ENCODE assay signal across 11 cellular contexts in genomic region chr13:52411629-52412028, GRCh38. TPM values are rescaled to one million over a fixed set of nuclear protein-coding genes. Genes with fewer than 3 reads are reported as not detected.
DNase-seq lines count a peak whose midpoint lies in the region; ATAC-seq and TF ChIP-seq lines count a peak whose summit lies in the region.
"Had no signal": no experiment of that assay in that cellular context is flagged by ENCODE, and none has a peak within 500 bp of the region (broad histone marks: within the 10 kb centered on the region; RNA-seq: fewer than 3 reads in every experiment).

No MANE protein-coding gene starts in this region.

- intact Hi-C loops in right lobe of liver (cut with DNase I) (no loop called here), heart left ventricle (cut with DNase I) (no loop called here)

- H3K4me1 ChIP-seq in OCI-LY3 (ENCODE audit: low read length) (peaks cover 14% of the 10 kb centered on the region), right lobe of liver (peaks cover 0 to 13% (median 0%) of the 10 kb centered on the region in 4 donors), heart left ventricle (peaks cover 0 to 8% (median under 1%) of the 10 kb centered on the region in 12 donors)

- peak; percentile 96 for ATAC-seq in GM18870 (IDR thresholded peaks at IDR 0.05; ENCODE audit: unreplicated experiment)
- ATAC-seq in HG02623 (IDR thresholded peaks at IDR 0.05; ENCODE audit: unreplicated experiment) = peak; percentile 89
- ATAC-seq in right lobe of liver = peak; percentile 83 to 97 (median 88)
- no peak for ATAC-seq in heart left ventricle

- H3K27me3 ChIP-seq in OCI-LY3 (ENCODE audit: low read depth, low read length) (no peaks in the 10 kb centered on the region), right lobe of liver (no peaks in the 10 kb centered on the region), heart left ventricle (no peaks in the 10 kb centered on the region)

- H3K36me3 ChIP-seq in OCI-LY3 (replicated peaks; ENCODE audit: low read depth, low read length) = peaks cover 33% of the 10 kb centered on the region
- H3K36me3 ChIP-seq in right lobe of liver = peaks cover 0 to 25% (median 5%) of the 10 kb centered on the region in 4 donors
- H3K36me3 ChIP-seq in heart left ventricle = peaks cover 0 to 68% (median 60%) of the 10 kb centered on the region in 9 donors

- no peak overlapping the region for H3K9ac ChIP-seq in OCI-LY3 (ENCODE audit: low read length)

- H3K27ac ChIP-seq in OCI-LY3 (ENCODE audit: low read length) (peak overlapping the region; percentile 51), right lobe of liver (peak overlapping the region in 2 of 3 donors; percentile 5 to 35), heart left ventricle (no peak overlapping the region)

- TF ChIP-seq POLR2A in right lobe of liver (IDR thresholded peaks at IDR 0.05) (no peak), heart left ventricle (IDR thresholded peaks at IDR 0.05) (no peak)

- TF ChIP-seq CTCF in OCI-LY3 (IDR thresholded peaks at IDR 0.05; ENCODE audit: low read depth, low read length) (no peak), right lobe of liver (IDR thresholded peaks at IDR 0.05) (no peak), heart left ventricle (IDR thresholded peaks at IDR 0.05) (no peak), GM10266 (IDR thresholded peaks at IDR 0.05; ENCODE audit: control insufficient read depth, insufficient read depth, low read depth, missing control alignments) (no peak)

- H3K79me2 ChIP-seq in OCI-LY3 (ENCODE audit: low read length) = no peaks in the 10 kb centered on the region

- H3K4me3 ChIP-seq in OCI-LY3 (ENCODE audit: low read length) (no peak overlapping the region), right lobe of liver (no peak overlapping the region), heart left ventricle (no peak overlapping the region)

- peak overlapping the region; percentile 25 for H3K4me2 ChIP-seq in OCI-LY3 (ENCODE audit: low read length)

- no peak for DNase-seq in right lobe of liver
- no peak for DNase-seq in heart left ventricle
- DNase-seq in SHP77 treated with DMSO at 0.1 percent for 48 hours (lab: John Stamatoyannopoulos, UW) = no peak
- DNase-seq in GM10266 (ENCODE audit: extremely low spot score) = no peak
- no peak for DNase-seq in stimulated activated CD4-positive, alpha-beta T cell treated with anti-CD3 and anti-CD28 coated beads, Interleukin-12 subunit alpha, Interleukin-12 subunit beta, amount 100 ng/mL, for 4 hours
- DNase-seq: hypothalamus; NCI-H446 treated with DMSO at 0.1 percent for 48 hours; stimulated activated CD4-positive, alpha-beta T cell treated with anti-CD3 and anti-CD28 coated beads, Interleukin-15, amount 100 ng/mL, for 24 hours had no signal

- WGBS in right lobe of liver (ENCODE audit: insufficient coverage, low coverage, low lambda C conversion rate, missing lambda C conversion rate) = 44% methylated on average over 4 of the region's 4 CpGs
- WGBS in heart left ventricle, 4 donors = 92 to 96% (median 93%) methylated on average over 4 of the region's 4 CpGs

- no peaks in the 10 kb centered on the region for H3K9me3 ChIP-seq in OCI-LY3 (ENCODE audit: insufficient read depth, low read length)
- no peaks in the 10 kb centered on the region for H3K9me3 ChIP-seq in right lobe of liver
- no peaks in the 10 kb centered on the region for H3K9me3 ChIP-seq in heart left ventricle

- no peak overlapping the region for H2AFZ ChIP-seq in OCI-LY3 (ENCODE audit: low read depth, low read length)

- no peaks in the 10 kb centered on the region for H4K20me1 ChIP-seq in OCI-LY3 (ENCODE audit: insufficient read depth, low read length)

RNA-seq across cellular contexts. Expression of gene THSD1, which starts 5.7 kb away (rescaled TPM):
- total RNA-seq in right lobe of liver (1 to 10 TPM in 5 of 6 experiments, under 1 TPM in 1; 0.95 to 2.3 (median 1.5) TPM), heart left ventricle (10 to 100 TPM in 2 of 9 donors, 1 to 10 TPM in 7; 5.4 to 10.1 (median 6.4) TPM)
- 1 to 10 TPM; 2.7 to 6.5 TPM for polyA plus RNA-seq in heart left ventricle

RNA-seq across cellular contexts. Expression of gene VPS36, which starts 38.8 kb away (rescaled TPM):
- total RNA-seq in right lobe of liver = 10 to 100 TPM; 14.6 to 25.7 (median 21.5) TPM
- total RNA-seq in heart left ventricle = 10 to 100 TPM; 27.8 to 38.5 (median 32.8) TPM
- 10 to 100 TPM; 15.0 to 24.7 TPM for polyA plus RNA-seq in heart left ventricle

RNA-seq across cellular contexts. Expression of gene CKAP2, which starts 43.6 kb away (rescaled TPM):
- 1 to 10 TPM; 2.1 to 7.2 (median 4.3) TPM for total RNA-seq in right lobe of liver
- total RNA-seq in heart left ventricle = 10 to 100 TPM in 4 of 9 donors, 1 to 10 TPM in 5; 5.0 to 16.1 (median 9.3) TPM
- polyA plus RNA-seq in heart left ventricle = 1 to 10 TPM; 1.4 to 3.9 TPM

Comparison
In these comparisons a context has a peak if more than half of its experiments do, and no peak if none do; other contexts are left out.
1. ATAC-seq: peak in GM18870 (single experiment), HG02623 (single experiment) and right lobe of liver (4 of 4); none in heart left ventricle (0 of 4).
2. H3K27ac ChIP-seq: peak in OCI-LY3 (single experiment) and right lobe of liver (2 of 3); none in heart left ventricle (0 of 12).